Comparison of ENCODE assay signal across 1 cellular context in genomic region chr4:123418486-123418931, GRCh38.
TF ChIP-seq lines count a peak whose summit lies in the region.

No MANE protein-coding gene starts in this region.

TF ChIP-seq in HEK293, 187 proteins besides CTCF, POLR2A, EP300 and RAD21 (continued from another document):
- no peak for TF ChIP-seq ZNF280D (tag by site-specific recombination; IDR thresholded peaks at IDR 0.05)
- TF ChIP-seq RBAK (tag by site-specific recombination; IDR thresholded peaks at IDR 0.05) = no peak
- TF ChIP-seq KLF16 (tag by site-specific recombination; IDR thresholded peaks at IDR 0.05) = no peak
- TF ChIP-seq ZNF404 (tag by site-specific recombination; IDR thresholded peaks at IDR 0.05) = no peak
- no peak for TF ChIP-seq ZNF133 (tag by site-specific recombination; IDR thresholded peaks at IDR 0.05)
- TF ChIP-seq ZNF530 (tag by site-specific recombination; IDR thresholded peaks at IDR 0.05; ENCODE audit: low read depth) = no peak
- TF ChIP-seq ZSCAN5A (tag by site-specific recombination; IDR thresholded peaks at IDR 0.05) = no peak
- TF ChIP-seq, protein P1, sequence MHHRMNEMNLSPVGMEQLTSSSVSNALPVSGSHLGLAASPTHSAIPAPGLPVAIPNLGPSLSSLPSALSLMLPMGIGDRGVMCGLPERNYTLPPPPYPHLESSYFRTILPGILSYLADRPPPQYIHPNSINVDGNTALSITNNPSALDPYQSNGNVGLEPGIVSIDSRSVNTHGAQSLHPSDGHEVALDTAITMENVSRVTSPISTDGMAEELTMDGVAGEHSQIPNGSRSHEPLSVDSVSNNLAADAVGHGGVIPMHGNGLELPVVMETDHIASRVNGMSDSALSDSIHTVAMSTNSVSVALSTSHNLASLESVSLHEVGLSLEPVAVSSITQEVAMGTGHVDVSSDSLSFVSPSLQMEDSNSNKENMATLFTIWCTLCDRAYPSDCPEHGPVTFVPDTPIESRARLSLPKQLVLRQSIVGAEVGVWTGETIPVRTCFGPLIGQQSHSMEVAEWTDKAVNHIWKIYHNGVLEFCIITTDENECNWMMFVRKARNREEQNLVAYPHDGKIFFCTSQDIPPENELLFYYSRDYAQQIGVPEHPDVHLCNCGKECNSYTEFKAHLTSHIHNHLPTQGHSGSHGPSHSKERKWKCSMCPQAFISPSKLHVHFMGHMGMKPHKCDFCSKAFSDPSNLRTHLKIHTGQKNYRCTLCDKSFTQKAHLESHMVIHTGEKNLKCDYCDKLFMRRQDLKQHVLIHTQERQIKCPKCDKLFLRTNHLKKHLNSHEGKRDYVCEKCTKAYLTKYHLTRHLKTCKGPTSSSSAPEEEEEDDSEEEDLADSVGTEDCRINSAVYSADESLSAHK (tag by site-specific recombination; IDR thresholded peaks at IDR 0.05) = peak; percentile 26; the same call in 1 of the 2 replicates
- 0 out of 2 replicates have a peak, but pooled peaks have one; percentile 31 for TF ChIP-seq ZNF366 (tag by site-specific recombination; conservative IDR thresholded peaks at IDR 0.05)
- no peak for TF ChIP-seq ZNF549 (tag by site-specific recombination; IDR thresholded peaks at IDR 0.05)
- TF ChIP-seq ZNF513 (tag by site-specific recombination; IDR thresholded peaks at IDR 0.05) = no peak
- no peak for TF ChIP-seq TCF7L2 (IDR thresholded peaks at IDR 0.05; ENCODE audit: borderline replicate concordance, low read depth, low read length)
- peak; percentile 51 for TF ChIP-seq ZNF600 (tag by site-specific recombination; IDR thresholded peaks at IDR 0.05)
- TF ChIP-seq ZNF555 (tag by site-specific recombination; conservative IDR thresholded peaks at IDR 0.05) = no peak
- no peak for TF ChIP-seq GFI1B (tag by site-specific recombination; IDR thresholded peaks at IDR 0.05)
- TF ChIP-seq, protein P2, sequence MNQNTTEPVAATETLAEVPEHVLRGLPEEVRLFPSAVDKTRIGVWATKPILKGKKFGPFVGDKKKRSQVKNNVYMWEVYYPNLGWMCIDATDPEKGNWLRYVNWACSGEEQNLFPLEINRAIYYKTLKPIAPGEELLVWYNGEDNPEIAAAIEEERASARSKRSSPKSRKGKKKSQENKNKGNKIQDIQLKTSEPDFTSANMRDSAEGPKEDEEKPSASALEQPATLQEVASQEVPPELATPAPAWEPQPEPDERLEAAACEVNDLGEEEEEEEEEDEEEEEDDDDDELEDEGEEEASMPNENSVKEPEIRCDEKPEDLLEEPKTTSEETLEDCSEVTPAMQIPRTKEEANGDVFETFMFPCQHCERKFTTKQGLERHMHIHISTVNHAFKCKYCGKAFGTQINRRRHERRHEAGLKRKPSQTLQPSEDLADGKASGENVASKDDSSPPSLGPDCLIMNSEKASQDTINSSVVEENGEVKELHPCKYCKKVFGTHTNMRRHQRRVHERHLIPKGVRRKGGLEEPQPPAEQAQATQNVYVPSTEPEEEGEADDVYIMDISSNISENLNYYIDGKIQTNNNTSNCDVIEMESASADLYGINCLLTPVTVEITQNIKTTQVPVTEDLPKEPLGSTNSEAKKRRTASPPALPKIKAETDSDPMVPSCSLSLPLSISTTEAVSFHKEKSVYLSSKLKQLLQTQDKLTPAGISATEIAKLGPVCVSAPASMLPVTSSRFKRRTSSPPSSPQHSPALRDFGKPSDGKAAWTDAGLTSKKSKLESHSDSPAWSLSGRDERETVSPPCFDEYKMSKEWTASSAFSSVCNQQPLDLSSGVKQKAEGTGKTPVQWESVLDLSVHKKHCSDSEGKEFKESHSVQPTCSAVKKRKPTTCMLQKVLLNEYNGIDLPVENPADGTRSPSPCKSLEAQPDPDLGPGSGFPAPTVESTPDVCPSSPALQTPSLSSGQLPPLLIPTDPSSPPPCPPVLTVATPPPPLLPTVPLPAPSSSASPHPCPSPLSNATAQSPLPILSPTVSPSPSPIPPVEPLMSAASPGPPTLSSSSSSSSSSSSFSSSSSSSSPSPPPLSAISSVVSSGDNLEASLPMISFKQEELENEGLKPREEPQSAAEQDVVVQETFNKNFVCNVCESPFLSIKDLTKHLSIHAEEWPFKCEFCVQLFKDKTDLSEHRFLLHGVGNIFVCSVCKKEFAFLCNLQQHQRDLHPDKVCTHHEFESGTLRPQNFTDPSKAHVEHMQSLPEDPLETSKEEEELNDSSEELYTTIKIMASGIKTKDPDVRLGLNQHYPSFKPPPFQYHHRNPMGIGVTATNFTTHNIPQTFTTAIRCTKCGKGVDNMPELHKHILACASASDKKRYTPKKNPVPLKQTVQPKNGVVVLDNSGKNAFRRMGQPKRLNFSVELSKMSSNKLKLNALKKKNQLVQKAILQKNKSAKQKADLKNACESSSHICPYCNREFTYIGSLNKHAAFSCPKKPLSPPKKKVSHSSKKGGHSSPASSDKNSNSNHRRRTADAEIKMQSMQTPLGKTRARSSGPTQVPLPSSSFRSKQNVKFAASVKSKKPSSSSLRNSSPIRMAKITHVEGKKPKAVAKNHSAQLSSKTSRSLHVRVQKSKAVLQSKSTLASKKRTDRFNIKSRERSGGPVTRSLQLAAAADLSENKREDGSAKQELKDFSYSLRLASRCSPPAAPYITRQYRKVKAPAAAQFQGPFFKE (tag by site-specific recombination; IDR thresholded peaks at IDR 0.05; ENCODE audit: borderline replicate concordance) = no peak
- TF ChIP-seq OSR2 (tag by site-specific recombination; IDR thresholded peaks at IDR 0.05) = peak; percentile 91
- TF ChIP-seq YY1 (tag by site-specific recombination; IDR thresholded peaks at IDR 0.05) = no peak
- no peak for TF ChIP-seq ZNF585B (tag by site-specific recombination; IDR thresholded peaks at IDR 0.05)
- TF ChIP-seq GLI2 (tag by site-specific recombination; IDR thresholded peaks at IDR 0.05; ENCODE audit: borderline replicate concordance, low read depth) = 0 out of 2 replicates have a peak, but pooled peaks have one; percentile 39
- TF ChIP-seq ZNF792 (tag by site-specific recombination; IDR thresholded peaks at IDR 0.05) = no peak
- TF ChIP-seq ZNF175 (tag by site-specific recombination; IDR thresholded peaks at IDR 0.05) = no peak
- peak; percentile 68; the same call in 1 of the 2 replicates for TF ChIP-seq FEZF1 (tag by site-specific recombination; IDR thresholded peaks at IDR 0.05)
- TF ChIP-seq ZNF837 (tag by site-specific recombination; IDR thresholded peaks at IDR 0.05) = no peak
- no peak for TF ChIP-seq HOXA7 (CRISPR knock-in tag; IDR thresholded peaks at IDR 0.05; ENCODE audit: borderline replicate concordance)
- TF ChIP-seq MZF1 (tag by site-specific recombination; IDR thresholded peaks at IDR 0.05; ENCODE audit: borderline replicate concordance) = no peak
- no peak for TF ChIP-seq GLI4 (tag by site-specific recombination; IDR thresholded peaks at IDR 0.05)
- TF ChIP-seq ZEB2 (tag by site-specific recombination; IDR thresholded peaks at IDR 0.05) = peak; percentile 52; the same call in 1 of the 2 replicates
- no peak for TF ChIP-seq MYNN (tag by site-specific recombination; IDR thresholded peaks at IDR 0.05; ENCODE audit: borderline replicate concordance)
- TF ChIP-seq YY2 (tag by site-specific recombination; IDR thresholded peaks at IDR 0.05) = no peak
- TF ChIP-seq WT1 (tag by site-specific recombination; IDR thresholded peaks at IDR 0.05) = no peak
- TF ChIP-seq ZNF169 (tag by site-specific recombination; IDR thresholded peaks at IDR 0.05) = no peak
- TF ChIP-seq REST (tag by site-specific recombination; IDR thresholded peaks at IDR 0.05) = no peak
- TF ChIP-seq ZNF701 (tag by site-specific recombination; IDR thresholded peaks at IDR 0.05) = no peak
- peak; percentile 54; the same call in 1 of the 2 replicates for TF ChIP-seq IKZF3 (tag by site-specific recombination; IDR thresholded peaks at IDR 0.05)
- no peak for TF ChIP-seq ZNF501 (tag by site-specific recombination; IDR thresholded peaks at IDR 0.05)
- TF ChIP-seq ZNF624 (tag by site-specific recombination; IDR thresholded peaks at IDR 0.05) = no peak
- TF ChIP-seq, protein P3, sequence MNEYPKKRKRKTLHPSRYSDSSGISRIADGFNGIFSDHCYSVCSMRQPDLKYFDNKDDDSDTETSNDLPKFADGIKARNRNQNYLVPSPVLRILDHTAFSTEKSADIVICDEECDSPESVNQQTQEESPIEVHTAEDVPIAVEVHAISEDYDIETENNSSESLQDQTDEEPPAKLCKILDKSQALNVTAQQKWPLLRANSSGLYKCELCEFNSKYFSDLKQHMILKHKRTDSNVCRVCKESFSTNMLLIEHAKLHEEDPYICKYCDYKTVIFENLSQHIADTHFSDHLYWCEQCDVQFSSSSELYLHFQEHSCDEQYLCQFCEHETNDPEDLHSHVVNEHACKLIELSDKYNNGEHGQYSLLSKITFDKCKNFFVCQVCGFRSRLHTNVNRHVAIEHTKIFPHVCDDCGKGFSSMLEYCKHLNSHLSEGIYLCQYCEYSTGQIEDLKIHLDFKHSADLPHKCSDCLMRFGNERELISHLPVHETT (tag by site-specific recombination; IDR thresholded peaks at IDR 0.05) = peak; percentile 42; the same call in 1 of the 2 replicates
- no peak for TF ChIP-seq ZNF138 (tag by site-specific recombination; IDR thresholded peaks at IDR 0.05; ENCODE audit: borderline replicate concordance)
